In the genomic region with DNA sequence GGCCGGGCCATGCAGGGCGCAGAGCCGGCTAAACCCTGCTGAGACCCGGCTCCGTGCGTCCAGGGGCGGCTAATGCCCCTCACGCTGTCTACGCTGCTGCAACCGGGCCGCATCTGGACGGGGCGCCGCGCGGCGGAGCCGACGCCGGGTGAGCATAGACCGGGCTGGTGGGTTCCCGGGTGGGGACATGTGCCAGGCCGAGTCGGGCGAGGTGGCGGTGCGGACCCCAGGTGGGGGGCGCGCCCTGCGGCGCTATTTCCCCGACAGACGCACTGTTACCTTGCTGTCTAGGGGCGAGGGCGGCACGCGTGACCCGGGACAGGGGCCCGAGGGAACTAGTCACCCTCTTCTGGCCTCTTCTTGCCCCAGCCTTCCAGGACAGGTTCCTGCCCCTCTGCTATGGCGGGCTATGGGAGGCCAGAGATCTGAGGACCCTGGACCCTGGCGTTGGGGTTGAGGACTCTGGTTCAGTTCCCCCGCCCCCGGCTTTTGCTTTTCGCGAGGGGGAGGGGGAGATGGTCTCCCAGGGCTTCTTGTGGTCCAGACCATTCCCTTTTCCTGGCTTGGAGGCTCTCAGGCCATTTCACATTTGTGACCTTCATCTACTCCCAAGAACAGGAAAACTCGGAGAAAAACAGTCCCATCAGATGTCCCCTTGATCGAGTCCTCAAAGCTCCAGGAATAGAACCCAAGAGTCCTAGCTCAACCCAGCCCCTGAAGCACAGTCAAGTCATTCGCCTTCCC, we compare ENCODE assay signal across 8 cellular contexts. TPM values are rescaled to one million over a fixed set of nuclear protein-coding genes. Genes with fewer than 3 reads are reported as not detected.
DNase-seq lines count a peak whose midpoint lies in the region; ATAC-seq and TF ChIP-seq lines count a peak whose summit lies in the region.

No MANE protein-coding gene starts in this region.

- peaks cover 12% of the 10 kb centered on the region for H3K4me1 Mint-ChIP-seq in activated T-cell treated with anti-CD3 and anti-CD28 coated beads, Interleukin-2, amount 50 U/mL, for 24 hours (ENCODE audit: low read depth)
- H3K4me1 Mint-ChIP-seq in activated naive CD4-positive, alpha-beta T cell treated with anti-CD3 and anti-CD28 coated beads, Interleukin-2, amount 10 ng/mL, durations not matched to agents 7 days and 5 days = peaks cover 11% of the 10 kb centered on the region

- peak; percentile 33 for ATAC-seq in HG03442 (IDR thresholded peaks at IDR 0.05; ENCODE audit: unreplicated experiment)

- H3K36me3 Mint-ChIP-seq in activated T-cell treated with anti-CD3 and anti-CD28 coated beads, Interleukin-2, amount 50 U/mL, for 24 hours (ENCODE audit: low read depth) = peaks cover 48% of the 10 kb centered on the region
- H3K36me3 Mint-ChIP-seq in activated naive CD4-positive, alpha-beta T cell treated with anti-CD3 and anti-CD28 coated beads, Interleukin-2, amount 10 ng/mL, durations not matched to agents 7 days and 5 days = peaks cover 3% of the 10 kb centered on the region

- H3K4me3 ChIP-seq in iPS-18a (ENCODE audit: low read length) (peak overlapping the region; percentile 69), smooth muscle cell (peak overlapping the region; percentile 85)

- no peak for TF ChIP-seq CTCF in smooth muscle cell (IDR thresholded peaks at IDR 0.05; ENCODE audit: borderline replicate concordance, insufficient read depth, poor library complexity, severe bottlenecking)

- 1% methylated on average over 29 of the region's 48 CpGs for WGBS in smooth muscle cell (ENCODE audit: low lambda C conversion rate)

- no peaks in the 10 kb centered on the region for H3K9me3 ChIP-seq in iPS-18a (ENCODE audit: control insufficient read depth, low read depth, low read length)
- no peaks in the 10 kb centered on the region for H3K9me3 ChIP-seq in smooth muscle cell (replicated peaks; ENCODE audit: low read depth)

- H3K4me1 ChIP-seq in iPS-18a (ENCODE audit: control insufficient read depth, low read depth, low read length) = no peaks in the 10 kb centered on the region
- H3K4me1 ChIP-seq in smooth muscle cell (ENCODE audit: low read depth) = no peaks in the 10 kb centered on the region

- no peaks in the 10 kb centered on the region for H3K79me2 ChIP-seq in smooth muscle cell (ENCODE audit: low read depth)

- no peaks in the 10 kb centered on the region for H3K9me3 Mint-ChIP-seq in activated T-cell treated with anti-CD3 and anti-CD28 coated beads, Interleukin-2, amount 50 U/mL, for 24 hours
- no peaks in the 10 kb centered on the region for H3K9me3 Mint-ChIP-seq in activated naive CD4-positive, alpha-beta T cell treated with anti-CD3 and anti-CD28 coated beads, Interleukin-2, amount 10 ng/mL, durations not matched to agents 7 days and 5 days

- H3K36me3 ChIP-seq in iPS-18a (ENCODE audit: control insufficient read depth, low read depth, low read length) (peaks cover 8% of the 10 kb centered on the region), smooth muscle cell (ENCODE audit: low read depth) (no peaks in the 10 kb centered on the region)

- H3K27me3 Mint-ChIP-seq in activated T-cell treated with anti-CD3 and anti-CD28 coated beads, Interleukin-2, amount 50 U/mL, for 24 hours = no peaks in the 10 kb centered on the region
- H3K27me3 Mint-ChIP-seq in activated naive CD4-positive, alpha-beta T cell treated with anti-CD3 and anti-CD28 coated beads, Interleukin-2, amount 10 ng/mL, durations not matched to agents 7 days and 5 days = no peaks in the 10 kb centered on the region

- H3K9ac ChIP-seq in iPS-18a (ENCODE audit: low read length) (peak overlapping the region; percentile 23), smooth muscle cell (ENCODE audit: low read depth) (peak overlapping the region; percentile 35)

- DNase-seq in activated T-cell treated with anti-CD3 and anti-CD28 coated beads, Interleukin-2, amount 50 U/mL, for 24 hours = no peak
- DNase-seq in activated T-cell treated with anti-CD3 and anti-CD28 coated beads, Interleukin-2, amount 50 U/mL, for 48 hours = no peak
- DNase-seq in activated naive CD4-positive, alpha-beta T cell treated with anti-CD3 and anti-CD28 coated beads, Interleukin-2, amount 10 ng/mL, durations not matched to agents 7 days and 5 days = no peak
- DNase-seq in smooth muscle cell (lab: John Stamatoyannopoulos, UW; ENCODE audit: unreplicated experiment) (no peak), NCI-H2107 (lab: John Stamatoyannopoulos, UW) (no peak), NCI-H2107 treated with DMSO at 0.1 percent for 48 hours (lab: John Stamatoyannopoulos, UW; ENCODE audit: unreplicated experiment) (no peak)

- CTCF ChIA-PET in activated naive CD4-positive, alpha-beta T cell treated with anti-CD3 and anti-CD28 coated beads, Interleukin-2, amount 10 ng/mL, durations not matched to agents 7 days and 5 days (lab: Charles Lee) = interaction anchor here (0.6 to 1.7 kb wide), 32 partner anchors 8 to 216 kb away, joined by 3 to 26 read pairs (median 4); partner anchors contain the start of gene URM1

- H3K27me3 ChIP-seq in iPS-18a (ENCODE audit: control insufficient read depth, insufficient read depth, low read length) = no peaks in the 10 kb centered on the region
- no peaks in the 10 kb centered on the region for H3K27me3 ChIP-seq in smooth muscle cell (ENCODE audit: low read depth)

- no peak overlapping the region for H3K27ac ChIP-seq in iPS-18a (ENCODE audit: low read length)
- no peak overlapping the region for H3K27ac ChIP-seq in smooth muscle cell (ENCODE audit: low read depth)

- H3F3A ChIP-seq in smooth muscle cell (ENCODE audit: low read depth) = no peaks in the 10 kb centered on the region

- H3K4me3 Mint-ChIP-seq in activated T-cell treated with anti-CD3 and anti-CD28 coated beads, Interleukin-2, amount 50 U/mL, for 24 hours = peak overlapping the region; percentile 85
- H3K4me3 Mint-ChIP-seq in activated naive CD4-positive, alpha-beta T cell treated with anti-CD3 and anti-CD28 coated beads, Interleukin-2, amount 10 ng/mL, durations not matched to agents 7 days and 5 days = peak overlapping the region; percentile 89

- H4K20me1 ChIP-seq in smooth muscle cell (ENCODE audit: low read depth) = no peaks in the 10 kb centered on the region

- H3K27ac Mint-ChIP-seq in activated T-cell treated with anti-CD3 and anti-CD28 coated beads, Interleukin-2, amount 50 U/mL, for 24 hours = peak overlapping the region; percentile 85
- H3K27ac Mint-ChIP-seq in activated naive CD4-positive, alpha-beta T cell treated with anti-CD3 and anti-CD28 coated beads, Interleukin-2, amount 10 ng/mL, durations not matched to agents 7 days and 5 days = peak overlapping the region; percentile 87

- peak overlapping the region; percentile 83 for H3K4me2 ChIP-seq in smooth muscle cell

- H2AFZ ChIP-seq in smooth muscle cell (ENCODE audit: low read depth) = peak overlapping the region; percentile 72

RNA-seq across cellular contexts. Expression of gene SLC27A4, which starts 0.5 kb away (rescaled TPM):
- total RNA-seq in smooth muscle cell = 6.1 and 10.4 TPM in 2 replicates
- polyA plus RNA-seq in smooth muscle cell = 10.3 and 16.0 TPM in 2 replicates

RNA-seq across cellular contexts. Expression of gene COQ4, which starts 18.2 kb away (rescaled TPM):
- 16.7 and 23.5 TPM in 2 replicates for total RNA-seq in smooth muscle cell
- polyA plus RNA-seq in smooth muscle cell = 37.5 and 51.0 TPM in 2 replicates

RNA-seq across cellular contexts. Expression of gene TRUB2, which starts 18.6 kb away (rescaled TPM):
- total RNA-seq in smooth muscle cell = 5.2 and 9.0 TPM in 2 replicates
- polyA plus RNA-seq in smooth muscle cell = 25.1 and 33.2 TPM in 2 replicates

RNA-seq across cellular contexts. Expression of gene URM1, which starts 30.3 kb away (rescaled TPM):
- 27.1 and 27.3 TPM in 2 replicates for total RNA-seq in smooth muscle cell
- polyA plus RNA-seq in smooth muscle cell = 41.2 and 48.7 TPM in 2 replicates
